ENCODE assay signal across 38 cellular contexts in genomic region chr4:132498215-132498614, GRCh38.
"Had no signal": no experiment of that assay in that cellular context is flagged by ENCODE, and none has a peak within 500 bp of the region (broad histone marks: within the 10 kb centered on the region; RNA-seq: fewer than 3 reads in every experiment).

No MANE protein-coding gene starts in this region.

- DNase-seq: activated B cell treated with CpG ODN at 0.5 μM for 24 hours; activated CD4-positive, alpha-beta memory T cell treated with anti-CD3 and anti-CD28 coated beads for 36 hours; activated CD4-positive, alpha-beta T cell treated with anti-CD3 and anti-CD28 coated beads for 4 hours; activated CD4-positive, alpha-beta T cell treated with anti-CD3 and anti-CD28 coated beads, Interleukin-2, amount 10 ng/mL, durations not matched to agents 24 days and 14 days; activated CD4-positive, alpha-beta T cell treated with anti-CD3 and anti-CD28 coated beads, Interleukin-2, amount 50 U/mL, for 1 hour; activated CD4-positive, alpha-beta T cell treated with anti-CD3 and anti-CD28 coated beads, Interleukin-2, amount 50 U/mL, for 4 hours; activated CD4-positive, CD25-positive, alpha-beta regulatory T cell treated with anti-CD3 and anti-CD28 coated beads, Interleukin-2, amount 50 U/mL, for 72 hours; activated CD8-positive, alpha-beta memory T cell treated with anti-CD3 and anti-CD28 coated beads, Interleukin-2, amount 50 U/mL, for 4 hours; activated CD8-positive, alpha-beta T cell treated with anti-CD3 and anti-CD28 coated beads for 36 hours; activated effector memory CD4-positive, alpha-beta T cell treated with Interleukin-2 at 50 U/mL for 16 hours; activated gamma-delta T cell; activated naive CD4-positive, alpha-beta T cell treated with anti-CD3 and anti-CD28 coated beads, Interleukin-2, amount 10 ng/mL, durations not matched to agents 7 days and 5 days; activated naive CD4-positive, alpha-beta T cell treated with Interleukin-2 at 50 U/mL for 16 hours; activated naive CD8-positive, alpha-beta T cell treated with anti-CD3 and anti-CD28 coated beads, Interleukin-2, amount 10 ng/mL, durations not matched to agents 7 days and 5 days; activated naive CD8-positive, alpha-beta T cell treated with anti-CD3 and anti-CD28 coated beads, Interleukin-2, amount 50 U/mL, for 24 hours; activated T-cell treated with anti-CD3 and anti-CD28 coated beads for 4 hours; activated T-cell treated with anti-CD3 and anti-CD28 coated beads, Interleukin-2, amount 50 U/mL, for 1 hour; activated T-cell treated with anti-CD3 and anti-CD28 coated beads, Interleukin-2, amount 50 U/mL, for 4 hours; activated T-cell treated with anti-CD3 and anti-CD28 coated beads, Interleukin-2, amount 50 U/mL, for 72 hours; amygdala; anterior cingulate cortex; caudate nucleus; cerebellar nuclear complex; T-helper 2 cell; T-helper 9 cell had no signal

- H3K9me3 ChIP-seq: ascending aorta had no signal

- H3K4me3 ChIP-seq: ascending aorta, cardiac muscle cell had no signal

- H3K4me3 Mint-ChIP-seq: activated B cell treated with CpG ODN at 0.5 μM for 24 hours; activated CD4-positive, alpha-beta memory T cell treated with anti-CD3 and anti-CD28 coated beads for 36 hours; activated CD4-positive, alpha-beta T cell treated with anti-CD3 and anti-CD28 coated beads, Interleukin-2, amount 10 ng/mL, durations not matched to agents 24 days and 14 days; activated CD8-positive, alpha-beta T cell treated with anti-CD3 and anti-CD28 coated beads for 36 hours; activated naive CD4-positive, alpha-beta T cell treated with anti-CD3 and anti-CD28 coated beads, Interleukin-2, amount 10 ng/mL, durations not matched to agents 7 days and 5 days; activated naive CD4-positive, alpha-beta T cell treated with anti-CD3 and anti-CD28 coated beads, Interleukin-2, amount 50 U/mL, for 24 hours; activated naive CD8-positive, alpha-beta T cell; activated naive CD8-positive, alpha-beta T cell treated with anti-CD3 and anti-CD28 coated beads, Interleukin-2, amount 10 ng/mL, durations not matched to agents 7 days and 5 days; activated naive CD8-positive, alpha-beta T cell treated with anti-CD3 and anti-CD28 coated beads, Interleukin-2, amount 50 U/mL, for 24 hours; activated T-cell treated with anti-CD3 and anti-CD28 coated beads, Interleukin-2, amount 50 U/mL, for 4 hours; activated T-cell treated with anti-CD3 and anti-CD28 coated beads, Interleukin-2, amount 50 U/mL, for 72 hours; activated T-helper 1 cell treated with anti-CD3 and anti-CD28 coated beads, Interleukin-12 subunit alpha, Interleukin-12 subunit beta, Interleukin-2, Interleukin-4 antibody, amounts not matched to agents 30 ng/mL and 10 ng/mL and 1 ng/mL, durations not matched to agents 14 hours and 24 hours and 36 hours; brain; central memory CD8-positive, alpha-beta T cell; T-helper 1 cell treated with Interleukin-12 subunit alpha and Interleukin-12 subunit beta and Interleukin-4 antibody, amounts not matched to agents 30 μg/mL and 1 μg/mL, for 36 hours; T-helper 2 cell treated with Interferon-gamma antibody and Interleukin-4, amounts not matched to agents 5 μg/mL and 100 μg/mL, for 36 hours had no signal

- H3K36me3 Mint-ChIP-seq: activated CD4-positive, alpha-beta memory T cell treated with anti-CD3 and anti-CD28 coated beads for 36 hours; activated naive CD4-positive, alpha-beta T cell treated with anti-CD3 and anti-CD28 coated beads, Interleukin-2, amount 10 ng/mL, durations not matched to agents 7 days and 5 days; activated naive CD4-positive, alpha-beta T cell treated with anti-CD3 and anti-CD28 coated beads, Interleukin-2, amount 50 U/mL, for 24 hours; activated naive CD8-positive, alpha-beta T cell; activated naive CD8-positive, alpha-beta T cell treated with anti-CD3 and anti-CD28 coated beads, Interleukin-2, amount 10 ng/mL, durations not matched to agents 7 days and 5 days; brain had no signal

- H3K27ac ChIP-seq: ascending aorta, cardiac muscle cell, VCaP had no signal

- H3K36me3 ChIP-seq: ascending aorta, cardiac muscle cell had no signal

- H3K27ac Mint-ChIP-seq: activated B cell treated with CpG ODN at 0.5 μM for 24 hours; activated CD4-positive, alpha-beta memory T cell treated with anti-CD3 and anti-CD28 coated beads for 36 hours; activated CD4-positive, alpha-beta T cell treated with anti-CD3 and anti-CD28 coated beads, Interleukin-2, amount 10 ng/mL, durations not matched to agents 24 days and 14 days; activated CD8-positive, alpha-beta T cell treated with anti-CD3 and anti-CD28 coated beads for 36 hours; activated naive CD4-positive, alpha-beta T cell treated with anti-CD3 and anti-CD28 coated beads, Interleukin-2, amount 10 ng/mL, durations not matched to agents 7 days and 5 days; activated naive CD4-positive, alpha-beta T cell treated with anti-CD3 and anti-CD28 coated beads, Interleukin-2, amount 50 U/mL, for 24 hours; activated naive CD8-positive, alpha-beta T cell; activated naive CD8-positive, alpha-beta T cell treated with anti-CD3 and anti-CD28 coated beads, Interleukin-2, amount 10 ng/mL, durations not matched to agents 7 days and 5 days; activated naive CD8-positive, alpha-beta T cell treated with anti-CD3 and anti-CD28 coated beads, Interleukin-2, amount 50 U/mL, for 24 hours; activated T-cell treated with anti-CD3 and anti-CD28 coated beads, Interleukin-2, amount 50 U/mL, for 72 hours; activated T-helper 1 cell treated with anti-CD3 and anti-CD28 coated beads, Interleukin-12 subunit alpha, Interleukin-12 subunit beta, Interleukin-2, Interleukin-4 antibody, amounts not matched to agents 30 ng/mL and 10 ng/mL and 1 ng/mL, durations not matched to agents 14 hours and 24 hours and 36 hours; activated T-helper 2 cell treated with anti-CD3 and anti-CD28 coated beads, Interferon-gamma antibody, Interleukin-2, Interleukin-4, amounts not matched to agents 10 μg/mL and 5 μg/mL and 100 μg/mL, durations not matched to agents 14 hours and 24 hours and 36 hours; brain; T-helper 1 cell treated with Interleukin-12 subunit alpha and Interleukin-12 subunit beta and Interleukin-4 antibody, amounts not matched to agents 30 μg/mL and 1 μg/mL, for 36 hours; T-helper 2 cell treated with Interferon-gamma antibody and Interleukin-4, amounts not matched to agents 5 μg/mL and 100 μg/mL, for 36 hours had no signal

- FAIRE-seq: bronchial epithelial cell, TTC549 had no signal

- H3K4me1 Mint-ChIP-seq: activated B cell treated with CpG ODN at 0.5 μM for 24 hours; activated CD4-positive, alpha-beta T cell treated with anti-CD3 and anti-CD28 coated beads, Interleukin-2, amount 10 ng/mL, durations not matched to agents 24 days and 14 days; activated naive CD4-positive, alpha-beta T cell treated with anti-CD3 and anti-CD28 coated beads, Interleukin-2, amount 10 ng/mL, durations not matched to agents 7 days and 5 days; activated naive CD4-positive, alpha-beta T cell treated with anti-CD3 and anti-CD28 coated beads, Interleukin-2, amount 50 U/mL, for 24 hours; activated naive CD8-positive, alpha-beta T cell treated with anti-CD3 and anti-CD28 coated beads, Interleukin-2, amount 10 ng/mL, durations not matched to agents 7 days and 5 days; brain; central memory CD8-positive, alpha-beta T cell had no signal

- H3K27me3 Mint-ChIP-seq: activated B cell treated with CpG ODN at 0.5 μM for 24 hours; activated CD4-positive, alpha-beta memory T cell treated with anti-CD3 and anti-CD28 coated beads for 36 hours; activated CD4-positive, alpha-beta T cell treated with anti-CD3 and anti-CD28 coated beads, Interleukin-2, amount 10 ng/mL, durations not matched to agents 24 days and 14 days; activated CD8-positive, alpha-beta T cell treated with anti-CD3 and anti-CD28 coated beads for 36 hours; activated naive CD4-positive, alpha-beta T cell treated with anti-CD3 and anti-CD28 coated beads, Interleukin-2, amount 10 ng/mL, durations not matched to agents 7 days and 5 days; activated naive CD4-positive, alpha-beta T cell treated with anti-CD3 and anti-CD28 coated beads, Interleukin-2, amount 50 U/mL, for 24 hours; activated naive CD8-positive, alpha-beta T cell; activated naive CD8-positive, alpha-beta T cell treated with anti-CD3 and anti-CD28 coated beads, Interleukin-2, amount 10 ng/mL, durations not matched to agents 7 days and 5 days; activated naive CD8-positive, alpha-beta T cell treated with anti-CD3 and anti-CD28 coated beads, Interleukin-2, amount 50 U/mL, for 24 hours; brain; central memory CD8-positive, alpha-beta T cell had no signal

- ATAC-seq: activated CD8-positive, alpha-beta T cell treated with anti-CD3 and anti-CD28 coated beads for 36 hours; activated naive CD8-positive, alpha-beta T cell treated with anti-CD3 and anti-CD28 coated beads, Interleukin-2, amount 50 U/mL, for 24 hours; activated T-cell treated with anti-CD3 and anti-CD28 coated beads, Interleukin-2, amount 50 U/mL, for 4 hours; activated T-cell treated with anti-CD3 and anti-CD28 coated beads, Interleukin-2, amount 50 U/mL, for 72 hours had no signal

- H3K4me1 ChIP-seq: ascending aorta had no signal

- H3K9me3 Mint-ChIP-seq: activated B cell treated with CpG ODN at 0.5 μM for 24 hours; activated CD4-positive, alpha-beta T cell treated with anti-CD3 and anti-CD28 coated beads, Interleukin-2, amount 10 ng/mL, durations not matched to agents 24 days and 14 days; brain; T-helper 1 cell treated with Interleukin-12 subunit alpha and Interleukin-12 subunit beta and Interleukin-4 antibody, amounts not matched to agents 30 μg/mL and 1 μg/mL, for 36 hours had no signal

- H3K27me3 ChIP-seq: ascending aorta, cardiac muscle cell had no signal
